17 cellular contexts compared by ENCODE assay signal in the genomic region with DNA sequence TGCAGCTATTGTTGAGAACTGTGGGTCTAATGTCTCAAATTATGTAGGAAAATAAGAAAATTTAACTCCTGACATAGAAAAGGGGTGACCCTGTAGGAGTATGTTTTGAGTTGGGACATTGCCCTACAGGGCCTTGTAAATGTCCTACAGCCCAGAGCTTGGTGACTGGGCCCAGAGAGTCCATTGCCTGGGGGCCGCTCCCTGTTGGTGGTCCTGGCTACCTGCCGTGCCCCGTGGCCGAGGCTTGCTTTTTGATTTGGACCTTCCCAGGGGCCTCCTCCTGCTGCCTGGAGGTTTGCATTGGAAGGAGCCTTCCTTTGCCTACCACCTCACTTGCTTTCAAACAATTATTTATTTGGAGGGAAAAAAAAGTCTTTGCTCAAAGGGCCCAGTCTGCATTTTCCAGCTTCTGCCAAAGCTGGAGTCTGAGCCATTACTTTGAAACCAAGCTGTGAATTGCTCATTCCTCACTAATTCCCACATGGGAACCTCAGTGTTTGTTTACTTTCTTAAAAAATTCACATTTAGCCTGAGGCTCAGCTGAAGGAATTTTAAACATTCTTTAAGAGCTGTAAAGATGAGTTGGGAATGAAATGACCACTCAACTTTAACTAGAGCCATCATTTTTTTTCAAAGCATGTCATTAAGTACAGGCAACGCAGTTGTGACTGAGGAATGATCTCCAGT.
DNase-seq lines count a peak whose midpoint lies in the region; TF ChIP-seq lines count a peak whose summit lies in the region.
"Had no signal": no experiment of that assay in that cellular context is flagged by ENCODE, and none has a peak within 500 bp of the region (broad histone marks: within the 10 kb centered on the region; RNA-seq: fewer than 3 reads in every experiment).

No MANE protein-coding gene starts in this region.

- H3K4me1 ChIP-seq in suprapubic skin (no peaks in the 10 kb centered on the region), PC-9 (replicated peaks; ENCODE audit: insufficient read depth) (no peaks in the 10 kb centered on the region)
- H3K4me1 ChIP-seq: BE2C had no signal

- CTCF ChIA-PET in PC-9 (lab: Charles Lee): no interaction called here

- no peak for TF ChIP-seq POLR2A in suprapubic skin (IDR thresholded peaks at IDR 0.05)

- DNase-seq in NCI-H2171 treated with DMSO at 0.1 percent for 48 hours (lab: John Stamatoyannopoulos, UW): peak; percentile 52
- DNase-seq in NCI-H2171 (lab: John Stamatoyannopoulos, UW): no peak
- peak; percentile 5 for DNase-seq in astrocyte of the hippocampus (ENCODE audit: low read depth, low spot score)
- peak in 1 of 2 experiments; percentile 37 for DNase-seq in mesothelial cell of epicardium (ENCODE audit: low spot score in 2 of 2, unreplicated experiment in 2 of 2)
- DNase-seq in suprapubic skin (ENCODE audit: low spot score in 2 of 2): peak; percentile 27 to 59
- DNase-seq in COR-L47 (lab: John Stamatoyannopoulos, UW): no peak
- DNase-seq in PC-9: no peak
- no peak for DNase-seq in iPS-NIHi7 (ENCODE audit: extremely low spot score)
- DNase-seq: BE2C; CD4-positive, alpha-beta memory T cell; H7; IMR-90; Kasumi-1; NCI-H446 treated with DMSO at 0.1 percent for 48 hours; NK-92 treated with Interleukin-12 subunit alpha and Interleukin-12 subunit beta, amount 100 ng/mL, for 24 hours had no signal

- BruUV-seq in PC-9 (replicated peaks; lab: Mats Ljungman, UMichigan): no TSS peak

- H3K27me3 Mint-ChIP-seq in mesothelial cell of epicardium (ENCODE audit: low read depth): no peaks in the 10 kb centered on the region
- H3K27me3 Mint-ChIP-seq: CD4-positive, alpha-beta memory T cell had no signal

- H3K4me3 ChIP-seq in suprapubic skin (no peak overlapping the region), PC-9 (no peak overlapping the region)

- no peaks in the 10 kb centered on the region for H4K20me1 ChIP-seq in PC-9 (ENCODE audit: insufficient read depth)

- H3K9me3 ChIP-seq in suprapubic skin (peaks cover 4% of the 10 kb centered on the region), PC-9 (ENCODE audit: insufficient read depth, low read depth) (no peaks in the 10 kb centered on the region)

- H3K9me3 Mint-ChIP-seq in mesothelial cell of epicardium: no peaks in the 10 kb centered on the region
- H3K9me3 Mint-ChIP-seq: CD4-positive, alpha-beta memory T cell had no signal

- WGBS in suprapubic skin: 59% methylated on average over 5 of the region's 5 CpGs

- TF ChIP-seq EP300 in suprapubic skin (IDR thresholded peaks at IDR 0.05): no peak

- H3K27me3 ChIP-seq in suprapubic skin (no peaks in the 10 kb centered on the region), PC-9 (ENCODE audit: insufficient read depth, low read depth) (no peaks in the 10 kb centered on the region)
- H3K27me3 ChIP-seq: BE2C had no signal

- H3K36me3 ChIP-seq in suprapubic skin: no peaks in the 10 kb centered on the region
- H3K36me3 ChIP-seq in PC-9 (ENCODE audit: low read depth): no peaks in the 10 kb centered on the region
- H3K36me3 ChIP-seq: BE2C had no signal

- no peak overlapping the region for H2AFZ ChIP-seq in PC-9

- TF ChIP-seq CTCF in mesothelial cell of epicardium (IDR thresholded peaks at IDR 0.05; ENCODE audit: unreplicated experiment) (no peak), suprapubic skin (IDR thresholded peaks at IDR 0.05) (no peak), PC-9 (conservative IDR thresholded peaks at IDR 0.05) (no peak)

- no peaks in the 10 kb centered on the region for H3K36me3 Mint-ChIP-seq in mesothelial cell of epicardium
- H3K36me3 Mint-ChIP-seq: CD4-positive, alpha-beta memory T cell had no signal

- H3K79me2 ChIP-seq in PC-9 (ENCODE audit: low read depth): no peaks in the 10 kb centered on the region

- no peak overlapping the region for H3K4me3 Mint-ChIP-seq in mesothelial cell of epicardium
- H3K4me3 Mint-ChIP-seq: CD4-positive, alpha-beta memory T cell had no signal

- peak overlapping the region; percentile 28 for H3K27ac Mint-ChIP-seq in mesothelial cell of epicardium
- H3K27ac Mint-ChIP-seq: CD4-positive, alpha-beta memory T cell had no signal

- intact Hi-C loops in PC-9 (cut with micrococcal nuclease; ENCODE audit: unreplicated experiment): no loop called here

- H3F3A ChIP-seq in PC-9 (ENCODE audit: insufficient read depth, low read depth): no peaks in the 10 kb centered on the region

- H3K27ac ChIP-seq in suprapubic skin: no peak overlapping the region
- H3K27ac ChIP-seq in PC-9: no peak overlapping the region
- H3K27ac ChIP-seq: 22Rv1, RWPE1 had no signal

- POLR2A ChIA-PET in PC-9 (lab: Charles Lee; ENCODE audit: unreplicated experiment): no interaction called here

- H3K4me1 Mint-ChIP-seq in mesothelial cell of epicardium: peaks cover 23% of the 10 kb centered on the region
- H3K4me1 Mint-ChIP-seq: CD4-positive, alpha-beta memory T cell had no signal

- H3K4me2 ChIP-seq in PC-9: no peak overlapping the region

- H3K9me2 ChIP-seq in PC-9 (ENCODE audit: insufficient read depth): no peaks in the 10 kb centered on the region

Comparison
In these comparisons a context has a peak if more than half of its experiments do, and no peak if none do; other contexts are left out.
1. DNase-seq: peak in NCI-H2171 treated with DMSO at 0.1 percent for 48 hours (single experiment), astrocyte of the hippocampus (single experiment) and suprapubic skin (2 of 2); none in NCI-H2171 (single experiment), COR-L47 (single experiment), PC-9 (0 of 2) and iPS-NIHi7 (single experiment).